ENCODE assay signal across 14 cellular contexts in genomic region chr22:39967103-39967829, GRCh38. TPM values are rescaled to one million over a fixed set of nuclear protein-coding genes. Genes with fewer than 3 reads are reported as not detected.
A peak's percentile ranks its signal among the peaks of the same experiment; 100 is the strongest.
DNase-seq lines count a peak whose midpoint lies in the region; ATAC-seq lines count a peak whose summit lies in the region.
"Had no signal": no experiment of that assay in that cellular context is flagged by ENCODE, and none has a peak within 500 bp of the region (broad histone marks: within the 10 kb centered on the region; RNA-seq: fewer than 3 reads in every experiment).

No MANE protein-coding gene starts in this region.

- no peak overlapping the region for H3K27ac ChIP-seq in aorta (ENCODE audit: low read depth in 1 of 2, low read length in 2 of 2)

- H3K36me3 Mint-ChIP-seq in activated T-helper 17 cell treated with anti-CD3 and anti-CD28 coated beads, Interleukin-2, amount 50 U/mL, for 72 hours (ENCODE audit: low read depth), result peaks cover 95% of the 10 kb centered on the region
- H3K36me3 Mint-ChIP-seq in stimulated activated effector memory CD8-positive, alpha-beta T cell treated with anti-CD3 and anti-CD28 coated beads, Interleukin-12 subunit alpha, Interleukin-12 subunit beta, amount 100 ng/mL, for 72 hours, result peaks cover 99% of the 10 kb centered on the region

- H3K36me3 ChIP-seq in aorta (ENCODE audit: control insufficient read depth in 1 of 2, insufficient read depth in 2 of 2, low read length in 1 of 2), result no peaks in the 10 kb centered on the region
- H3K36me3 ChIP-seq: MG63 had no signal

- no peak for ATAC-seq in activated T-helper 17 cell treated with anti-CD3 and anti-CD28 coated beads, Interleukin-2, amount 50 U/mL, for 72 hours (replicated peaks)
- ATAC-seq in stimulated activated effector memory CD8-positive, alpha-beta T cell treated with anti-CD3 and anti-CD28 coated beads, Interleukin-12 subunit alpha, Interleukin-12 subunit beta, amount 100 ng/mL, for 72 hours, result no peak
- ATAC-seq in aorta (ENCODE audit: low FRiP score) (no peak), GM18519 (IDR thresholded peaks at IDR 0.05; ENCODE audit: low FRiP score, unreplicated experiment) (no peak)
- ATAC-seq: GM12878; natural killer cell treated with Interleukin-12 subunit alpha and Interleukin-12 subunit beta and Interleukin-15 and Interleukin-18, amount 100 ng/mL, for 72 hours had no signal

- DNase-seq in HPDE6-E6E7 (ENCODE audit: extremely low spot score) (peak; percentile 34), fibroblast of peridontal ligament (ENCODE audit: extremely low read depth) (peak; percentile 3), aorta (no peak)
- no peak for DNase-seq in stimulated activated effector memory CD8-positive, alpha-beta T cell treated with anti-CD3 and anti-CD28 coated beads, Interleukin-12 subunit alpha, Interleukin-12 subunit beta, amount 100 ng/mL, for 72 hours (ENCODE audit: low spot score in 2 of 2)
- no peak for DNase-seq in activated effector memory CD4-positive, alpha-beta T cell treated with anti-CD3 and anti-CD28 coated beads, Interleukin-2, amount 50 U/mL, for 16 hours
- DNase-seq: activated B cell treated with CpG ODN at 0.5 μM for 24 hours; activated gamma-delta T cell; MG63; NCI-H2227 treated with DMSO at 0.1 percent for 48 hours; stimulated activated CD8-positive, alpha-beta memory T cell treated with anti-CD3 and anti-CD28 coated beads, Interleukin-4, amount 100 ng/mL, for 48 hours had no signal

- H3K27me3 Mint-ChIP-seq in activated T-helper 17 cell treated with anti-CD3 and anti-CD28 coated beads, Interleukin-2, amount 50 U/mL, for 72 hours, result no peaks in the 10 kb centered on the region
- H3K27me3 Mint-ChIP-seq: activated B cell treated with CpG ODN at 0.5 μM for 24 hours; natural killer cell treated with Interleukin-12 subunit alpha and Interleukin-12 subunit beta and Interleukin-15 and Interleukin-18, amount 100 ng/mL, for 72 hours had no signal

- H3K27ac Mint-ChIP-seq in activated T-helper 17 cell treated with anti-CD3 and anti-CD28 coated beads, Interleukin-2, amount 50 U/mL, for 72 hours, result peak overlapping the region; percentile 31
- peak overlapping the region; percentile 56 for H3K27ac Mint-ChIP-seq in stimulated activated effector memory CD8-positive, alpha-beta T cell treated with anti-CD3 and anti-CD28 coated beads, Interleukin-12 subunit alpha, Interleukin-12 subunit beta, amount 100 ng/mL, for 72 hours
- H3K27ac Mint-ChIP-seq: activated B cell treated with CpG ODN at 0.5 μM for 24 hours; natural killer cell treated with Interleukin-12 subunit alpha and Interleukin-12 subunit beta and Interleukin-15 and Interleukin-18, amount 100 ng/mL, for 72 hours had no signal

- WGBS in aorta, 2 donors, result 58 to 59% methylated on average over 9 of the region's 9 CpGs

- no peaks in the 10 kb centered on the region for H3K4me1 ChIP-seq in aorta (ENCODE audit: control insufficient read depth in 1 of 2, insufficient read depth in 2 of 2, low read length in 2 of 2)

- H3K4me1 Mint-ChIP-seq in activated T-helper 17 cell treated with anti-CD3 and anti-CD28 coated beads, Interleukin-2, amount 50 U/mL, for 72 hours, result peaks cover 7% of the 10 kb centered on the region
- peaks cover 23% of the 10 kb centered on the region for H3K4me1 Mint-ChIP-seq in stimulated activated effector memory CD8-positive, alpha-beta T cell treated with anti-CD3 and anti-CD28 coated beads, Interleukin-12 subunit alpha, Interleukin-12 subunit beta, amount 100 ng/mL, for 72 hours
- H3K4me1 Mint-ChIP-seq: activated B cell treated with CpG ODN at 0.5 μM for 24 hours had no signal

- H3K4me3 Mint-ChIP-seq in activated T-helper 17 cell treated with anti-CD3 and anti-CD28 coated beads, Interleukin-2, amount 50 U/mL, for 72 hours, result no peak overlapping the region
- H3K4me3 Mint-ChIP-seq in stimulated activated effector memory CD8-positive, alpha-beta T cell treated with anti-CD3 and anti-CD28 coated beads, Interleukin-12 subunit alpha, Interleukin-12 subunit beta, amount 100 ng/mL, for 72 hours, result no peak overlapping the region
- H3K4me3 Mint-ChIP-seq: activated B cell treated with CpG ODN at 0.5 μM for 24 hours; natural killer cell treated with Interleukin-12 subunit alpha and Interleukin-12 subunit beta and Interleukin-15 and Interleukin-18, amount 100 ng/mL, for 72 hours had no signal

- no peaks in the 10 kb centered on the region for H3K27me3 ChIP-seq in aorta (ENCODE audit: control insufficient read depth in 1 of 2, insufficient read depth in 2 of 2, low read length in 1 of 2)
- H3K27me3 ChIP-seq: MG63 had no signal

- no peaks in the 10 kb centered on the region for H3K9me3 ChIP-seq in aorta (ENCODE audit: control insufficient read depth, low read length)
- H3K9me3 ChIP-seq: MG63 had no signal

- H3K4me3 ChIP-seq in aorta (ENCODE audit: low read length in 2 of 2), result no peak overlapping the region
- H3K4me3 ChIP-seq: GM12878, MG63 had no signal

- H3K9me3 Mint-ChIP-seq in activated T-helper 17 cell treated with anti-CD3 and anti-CD28 coated beads, Interleukin-2, amount 50 U/mL, for 72 hours, result no peaks in the 10 kb centered on the region
- no peaks in the 10 kb centered on the region for H3K9me3 Mint-ChIP-seq in stimulated activated effector memory CD8-positive, alpha-beta T cell treated with anti-CD3 and anti-CD28 coated beads, Interleukin-12 subunit alpha, Interleukin-12 subunit beta, amount 100 ng/mL, for 72 hours
- H3K9me3 Mint-ChIP-seq: activated B cell treated with CpG ODN at 0.5 μM for 24 hours; natural killer cell treated with Interleukin-12 subunit alpha and Interleukin-12 subunit beta and Interleukin-15 and Interleukin-18, amount 100 ng/mL, for 72 hours had no signal

- intact Hi-C loops in aorta (cut with DNase I), result no loop called here

RNA-seq across cellular contexts. Expression of gene TMA7B, which starts 7.1 kb away (rescaled TPM):
- total RNA-seq in activated T-helper 17 cell treated with anti-CD3 and anti-CD28 coated beads, Interleukin-2, amount 50 U/mL, for 72 hours, result 1 to 10 TPM; 4.0 to 4.4 TPM
- under 1 TPM; 0.39 to 0.42 TPM for total RNA-seq in aorta
- polyA plus RNA-seq in aorta, result not detected

RNA-seq across cellular contexts. Expression of gene FAM83F, which starts 27.5 kb away (rescaled TPM):
- total RNA-seq in activated T-helper 17 cell treated with anti-CD3 and anti-CD28 coated beads, Interleukin-2, amount 50 U/mL, for 72 hours, result 1 to 10 TPM in 1 of 2 donors, under 1 TPM in 1; 0.37 to 1.3 TPM
- under 1 TPM; 0.15 to 0.84 TPM for total RNA-seq in aorta
- under 1 TPM in 1 of 2 donors, not detected in 1; 0.88 TPM for polyA plus RNA-seq in aorta

Comparison
In these comparisons a context has a peak if more than half of its experiments do, and no peak if none do; other contexts are left out.
1. DNase-seq: peak in HPDE6-E6E7 (single experiment) and fibroblast of peridontal ligament (single experiment); none in stimulated activated effector memory CD8-positive, alpha-beta T cell treated with anti-CD3 and anti-CD28 coated beads, Interleukin-12 subunit alpha, Interleukin-12 subunit beta, amount 100 ng/mL, for 72 hours (0 of 2), aorta (0 of 2) and activated effector memory CD4-positive, alpha-beta T cell treated with anti-CD3 and anti-CD28 coated beads, Interleukin-2, amount 50 U/mL, for 16 hours (single experiment).